8 cellular contexts compared by ENCODE assay signal in the genomic region with DNA sequence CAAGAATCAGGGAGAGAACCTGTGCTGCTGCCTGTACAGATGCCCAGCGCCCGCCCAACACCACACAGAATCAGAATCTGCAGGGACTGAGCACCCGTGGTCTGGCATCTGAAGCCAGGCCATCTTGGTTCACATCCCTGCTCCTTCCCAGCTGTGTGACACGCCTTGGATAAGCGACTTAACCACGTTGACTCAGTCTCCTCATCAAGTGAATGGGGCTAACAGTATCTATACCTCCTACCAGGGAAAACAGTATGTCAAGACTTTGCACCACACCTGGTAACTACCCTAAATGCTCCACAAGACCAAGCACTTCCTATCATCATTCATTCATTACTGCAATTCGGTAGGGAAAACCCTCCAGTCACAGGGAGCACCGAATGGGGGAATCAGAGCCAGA. TPM values are rescaled to one million over a fixed set of nuclear protein-coding genes. Genes with fewer than 3 reads are reported as not detected.
DNase-seq lines count a peak whose midpoint lies in the region; ATAC-seq and TF ChIP-seq lines count a peak whose summit lies in the region.

No MANE protein-coding gene starts in this region.

- H4K20me1 ChIP-seq in KMS-11 (ENCODE audit: insufficient read depth), result peaks cover 12% of the 10 kb centered on the region

- no peak for ATAC-seq in naive thymus-derived CD4-positive, alpha-beta T cell
- ATAC-seq in GM19328 (IDR thresholded peaks at IDR 0.05; ENCODE audit: unreplicated experiment), result no peak

- H3K9me3 Mint-ChIP-seq in naive thymus-derived CD4-positive, alpha-beta T cell, result peaks cover 0 to 4% (median 0%) of the 10 kb centered on the region in 11 donors

- H3K27me3 Mint-ChIP-seq in naive thymus-derived CD4-positive, alpha-beta T cell, result peaks cover 0 to 2% (median 0%) of the 10 kb centered on the region in 5 donors

- peaks cover 76% of the 10 kb centered on the region for H3K79me2 ChIP-seq in KMS-11 (ENCODE audit: insufficient read depth, low read depth)

- H3K27ac ChIP-seq in AG04450 (ENCODE audit: low read depth, low read length), result no peak overlapping the region
- peak overlapping the region; percentile 74; the same call in 1 of the 2 replicates for H3K27ac ChIP-seq in KMS-11
- H3K27ac ChIP-seq in colonic mucosa, result no peak overlapping the region
- peak overlapping the region; percentile 94 for H3K27ac ChIP-seq in naive thymus-derived CD4-positive, alpha-beta T cell (ENCODE audit: low read depth, low read length)

- H3K4me1 ChIP-seq in KMS-11 (ENCODE audit: low read depth, poor library complexity, severe bottlenecking), result peaks cover 38% of the 10 kb centered on the region
- H3K4me1 ChIP-seq in colonic mucosa, result peaks cover 22% of the 10 kb centered on the region
- peaks cover 38 to 56% of the 10 kb centered on the region in 2 donors for H3K4me1 ChIP-seq in naive thymus-derived CD4-positive, alpha-beta T cell (ENCODE audit: control insufficient read depth in 2 of 2, insufficient read depth in 2 of 2, low read length in 2 of 2)

- CTCF ChIA-PET in AG04450 (lab: Charles Lee), result interaction anchor here (1.1 to 3.0 kb wide), 2 partner anchors 9 to 10 kb away, joined by 3 to 22 read pairs; no protein-coding TSS in a partner anchor
- CTCF ChIA-PET in naive thymus-derived CD4-positive, alpha-beta T cell (lab: Charles Lee), result interaction anchor here (6.2 kb wide), 1 partner anchor 10 kb away, joined by 41 read pairs; no protein-coding TSS in a partner anchor

- POLR2A ChIA-PET in AG04450 (lab: Yijun Ruan, JAX), result interaction anchor here (0.7 to 1.5 kb wide), 2 partner anchors 9 to 72 kb away, joined by 3 to 4 read pairs; a partner anchor contains a TSS
- POLR2A ChIA-PET in naive thymus-derived CD4-positive, alpha-beta T cell (lab: Charles Lee), result interaction anchor here (1.0 to 4.8 kb wide), 3 partner anchors 9 to 14 kb away, joined by 3 to 50 read pairs (median 22); no protein-coding TSS in a partner anchor

- H3K9ac ChIP-seq in KMS-11 (peak overlapping the region; percentile 91; the same call in 1 of the 2 replicates), colonic mucosa (ENCODE audit: low read depth in 2 of 2, low read length in 2 of 2) (peak overlapping the region; percentile 91 to 92)

- intact Hi-C loops in colonic mucosa (cut with DNase I), result no loop called here
- intact Hi-C loops in naive thymus-derived CD4-positive, alpha-beta T cell (cut with micrococcal nuclease), result loop anchor here (5.0 to 10.0 kb wide), 3 partner anchors 184 to 758 kb away; a partner anchor contains a TSS

- no peak overlapping the region for H2AFZ ChIP-seq in KMS-11 (ENCODE audit: low read depth)

- H3K9me3 ChIP-seq in AG04450 (ENCODE audit: control insufficient read depth, insufficient read depth, low read length) (no peaks in the 10 kb centered on the region; the same call in 1 of the 2 replicates), colonic mucosa (no peaks in the 10 kb centered on the region)
- no peaks in the 10 kb centered on the region for H3K9me3 ChIP-seq in naive thymus-derived CD4-positive, alpha-beta T cell (ENCODE audit: control insufficient read depth in 2 of 3, low read length in 3 of 3)

- DNase-seq in AG04450 (ENCODE audit: low read depth, low spot score) (no peak), colonic mucosa (no peak), cerebellum (ENCODE audit: low spot score) (no peak), NCI-H446 treated with DMSO at 0.1 percent for 48 hours (lab: John Stamatoyannopoulos, UW) (no peak)
- DNase-seq in naive thymus-derived CD4-positive, alpha-beta T cell, result no peak
- no peak for DNase-seq in stimulated activated CD4-positive, alpha-beta T cell treated with anti-CD3 and anti-CD28 coated beads, Interleukin-4, amount 100 ng/mL, for 4 hours

- peaks cover 47 to 73% (median 62%) of the 10 kb centered on the region in 7 donors for H3K4me1 Mint-ChIP-seq in naive thymus-derived CD4-positive, alpha-beta T cell

- peak overlapping the region; percentile 92 to 99 (median 96) for H3K4me3 Mint-ChIP-seq in naive thymus-derived CD4-positive, alpha-beta T cell

- H3K36me3 ChIP-seq in KMS-11 (ENCODE audit: insufficient read depth) (no peaks in the 10 kb centered on the region), colonic mucosa (no peaks in the 10 kb centered on the region)
- H3K36me3 ChIP-seq in naive thymus-derived CD4-positive, alpha-beta T cell (ENCODE audit: control insufficient read depth in 2 of 3, insufficient read depth in 3 of 3, low read length in 3 of 3), result peaks cover 0 to 41% (median 5%) of the 10 kb centered on the region in 3 experiments

- peak overlapping the region; percentile 89 to 97 (median 95) for H3K27ac Mint-ChIP-seq in naive thymus-derived CD4-positive, alpha-beta T cell

- no peaks in the 10 kb centered on the region for H3K27me3 ChIP-seq in AG04450 (ENCODE audit: control insufficient read depth, insufficient read depth, low read length)
- no peaks in the 10 kb centered on the region for H3K27me3 ChIP-seq in KMS-11 (ENCODE audit: insufficient read depth, low read depth)
- H3K27me3 ChIP-seq in colonic mucosa, result no peaks in the 10 kb centered on the region
- H3K27me3 ChIP-seq in naive thymus-derived CD4-positive, alpha-beta T cell (ENCODE audit: control insufficient read depth in 2 of 2, insufficient read depth in 2 of 2, low read length in 2 of 2), result no peaks in the 10 kb centered on the region

- TF ChIP-seq CTCF in AG04450 (IDR thresholded peaks at IDR 0.05; ENCODE audit: low read depth, low read length) (no peak), KMS-11 (conservative IDR thresholded peaks at IDR 0.05; ENCODE audit: low read depth, low read length) (no peak), colonic mucosa (IDR thresholded peaks at IDR 0.05) (no peak)

- peaks cover 0 to 18% (median 5%) of the 10 kb centered on the region in 5 donors for H3K36me3 Mint-ChIP-seq in naive thymus-derived CD4-positive, alpha-beta T cell

- H3K4me2 ChIP-seq in KMS-11, result peak overlapping the region; percentile 93

- H3K4me3 ChIP-seq in AG04450 (ENCODE audit: low read depth, low read length), result peak overlapping the region; percentile 91
- no peak overlapping the region for H3K4me3 ChIP-seq in KMS-11 (IDR thresholded peaks at IDR 0.05; ENCODE audit: insufficient read depth, low read depth, low read length)
- H3K4me3 ChIP-seq in colonic mucosa, result peak overlapping the region; percentile 100
- H3K4me3 ChIP-seq in naive thymus-derived CD4-positive, alpha-beta T cell (ENCODE audit: low read length), result peak overlapping the region; percentile 78

RNA-seq across cellular contexts. Expression of a gene that starts 1.2 kb away (rescaled TPM):
- polyA plus RNA-seq in AG04450 (2011; rRNA removed), result 62.6 and 81.9 TPM in 2 replicates
- polyA minus RNA-seq in AG04450 (2011; rRNA and poly(A)+ RNA removed), result 45.8 and 76.4 TPM in 2 replicates
- total RNA-seq in colonic mucosa (10 to 100 TPM; 52.1 to 62.7 TPM), cerebellum (38.9 TPM)
- total RNA-seq in naive thymus-derived CD4-positive, alpha-beta T cell, result 100 to 1,000 TPM in 1 of 5 experiments, 10 to 100 TPM in 4; 88.3 to 104 (median 94.0) TPM
- polyA plus RNA-seq in naive thymus-derived CD4-positive, alpha-beta T cell, result 10 to 100 TPM in 1 of 2 donors, 1 to 10 TPM in 1; 7.0 to 12.4 TPM

Comparison
In these comparisons a context has a peak if more than half of its experiments do, and no peak if none do; other contexts are left out.
1. H3K27ac ChIP-seq: peak in KMS-11 (single experiment) and naive thymus-derived CD4-positive, alpha-beta T cell (single experiment); none in AG04450 (single experiment) and colonic mucosa (single experiment).